15 cellular contexts compared by ENCODE assay signal in the genomic region with DNA sequence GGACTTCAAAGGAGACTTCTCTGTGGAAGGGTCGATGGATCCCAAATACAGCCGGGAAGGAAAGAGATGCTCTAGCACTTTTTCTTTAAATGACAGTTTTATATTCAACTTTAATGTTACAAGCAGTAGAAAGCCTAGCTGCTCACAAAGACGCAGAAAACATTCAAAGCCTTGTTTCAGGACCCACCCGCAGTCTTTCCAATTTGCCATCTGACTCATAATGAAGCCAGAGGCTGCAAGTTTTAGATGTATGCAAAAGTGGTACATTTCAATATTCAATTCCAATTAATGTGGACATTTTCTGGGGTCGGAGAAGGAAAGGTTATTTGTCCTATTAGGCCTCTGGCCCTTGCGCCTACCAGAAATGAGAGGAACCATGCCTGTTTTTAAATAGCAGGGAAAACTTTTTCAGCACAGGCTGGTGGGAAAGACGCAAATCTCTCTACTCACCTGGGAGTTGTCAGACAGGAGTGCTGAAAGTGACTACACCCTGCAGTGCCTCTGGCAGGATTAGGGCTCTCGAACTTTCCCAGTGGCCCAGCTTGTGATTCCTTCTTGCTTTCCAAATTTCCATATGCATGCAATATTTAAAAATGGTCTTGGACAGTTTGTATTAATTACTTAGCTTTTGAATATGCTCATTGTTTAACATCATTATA.
A peak's percentile ranks its signal among the peaks of the same experiment; 100 is the strongest.
DNase-seq lines count a peak whose midpoint lies in the region; ATAC-seq and TF ChIP-seq lines count a peak whose summit lies in the region.
"Had no signal": no experiment of that assay in that cellular context is flagged by ENCODE, and none has a peak within 500 bp of the region (broad histone marks: within the 10 kb centered on the region; RNA-seq: fewer than 3 reads in every experiment).

No MANE protein-coding gene starts in this region.

- no peaks in the 10 kb centered on the region for H3K9me3 Mint-ChIP-seq in activated naive CD4-positive, alpha-beta T cell treated with anti-CD3 and anti-CD28 coated beads for 36 hours
- no peaks in the 10 kb centered on the region for H3K9me3 Mint-ChIP-seq in natural killer cell
- H3K9me3 Mint-ChIP-seq: stimulated activated naive CD8-positive, alpha-beta T cell treated with anti-CD3 and anti-CD28 coated beads, Interleukin-15, Interleukin-2, amounts not matched to agents 100 ng/mL and 50 ng/mL, for 24 hours had no signal

- peak; percentile 12 for DNase-seq in activated naive CD4-positive, alpha-beta T cell treated with anti-CD3 and anti-CD28 coated beads for 36 hours
- no peak for DNase-seq in activated naive CD4-positive, alpha-beta T cell (lab: John Stamatoyannopoulos, UW)
- DNase-seq in HT-29 (ENCODE audit: low spot score) (peak; percentile 54), thoracic aorta (ENCODE audit: low spot score) (no peak), natural killer cell (no peak), lower leg skin (ENCODE audit: low spot score in 2 of 2) (no peak), NCI-H524 (lab: John Stamatoyannopoulos, UW) (no peak)
- DNase-seq: ACHN, COR-L47, GF-D8, NCI-H1105, SW 1271 had no signal

- H3K4me1 ChIP-seq in thoracic aorta (ENCODE audit: control insufficient read depth in 1 of 2, low read depth in 2 of 2): peaks cover 13 to 66% of the 10 kb centered on the region in 2 donors

- peak overlapping the region; percentile 70 to 73 for H3K27ac ChIP-seq in thoracic aorta

- no peaks in the 10 kb centered on the region for H3K36me3 ChIP-seq in thoracic aorta

- H3K4me3 ChIP-seq in thoracic aorta (no peak overlapping the region), lower leg skin (ENCODE audit: low read depth, poor library complexity, severe bottlenecking) (no peak overlapping the region)

- H3K27me3 Mint-ChIP-seq in activated naive CD4-positive, alpha-beta T cell treated with anti-CD3 and anti-CD28 coated beads for 36 hours (ENCODE audit: low read depth): peaks cover 2% of the 10 kb centered on the region
- H3K27me3 Mint-ChIP-seq in natural killer cell (ENCODE audit: low read depth in 2 of 2): peaks cover 2 to 17% of the 10 kb centered on the region in 2 donors

- H3K9me3 ChIP-seq in thoracic aorta: no peaks in the 10 kb centered on the region

- ATAC-seq in esophagus mucosa (peak; percentile 80), thoracic aorta (ENCODE audit: insufficient number of reproducible peaks, low FRiP score, low read depth) (no peak), natural killer cell (no peak)
- ATAC-seq: activated CD4-positive, CD25-positive, alpha-beta regulatory T cell treated with anti-CD3 and anti-CD28 coated beads, Interleukin-2, amount 50 U/mL, for 24 hours had no signal

- intact Hi-C loops in activated naive CD4-positive, alpha-beta T cell treated with anti-CD3 and anti-CD28 coated beads for 36 hours (cut with micrococcal nuclease): no loop called here
- intact Hi-C loops in natural killer cell (cut with micrococcal nuclease) (no loop called here), lower leg skin (cut with DNase I; ENCODE audit: low total_unique reads) (no loop called here)

- no peaks in the 10 kb centered on the region for H3K27me3 ChIP-seq in thoracic aorta (replicated peaks; ENCODE audit: insufficient read depth)

- no peak overlapping the region for H3K27ac Mint-ChIP-seq in activated naive CD4-positive, alpha-beta T cell treated with anti-CD3 and anti-CD28 coated beads for 36 hours
- no peak overlapping the region for H3K27ac Mint-ChIP-seq in natural killer cell
- H3K27ac Mint-ChIP-seq: stimulated activated naive CD8-positive, alpha-beta T cell treated with anti-CD3 and anti-CD28 coated beads, Interleukin-15, Interleukin-2, amounts not matched to agents 100 ng/mL and 50 ng/mL, for 24 hours had no signal

- TF ChIP-seq CTCF in thoracic aorta (IDR thresholded peaks at IDR 0.05) (no peak), natural killer cell (IDR thresholded peaks at IDR 0.05) (no peak), lower leg skin (IDR thresholded peaks at IDR 0.05) (no peak)

- H3K4me1 Mint-ChIP-seq in activated naive CD4-positive, alpha-beta T cell treated with anti-CD3 and anti-CD28 coated beads for 36 hours (ENCODE audit: low read depth): peaks cover 21% of the 10 kb centered on the region
- H3K4me1 Mint-ChIP-seq in natural killer cell: peaks cover 0 to 7% of the 10 kb centered on the region in 2 donors

- 39% methylated on average over 8 of the region's 8 CpGs for WGBS in lower leg skin, 2 donors

- CTCF ChIA-PET in activated naive CD4-positive, alpha-beta T cell treated with anti-CD3 and anti-CD28 coated beads for 36 hours (lab: Charles Lee): interaction anchor here (0.6 kb wide), 1 partner anchor 34 kb away, joined by 3 read pairs; no protein-coding TSS in a partner anchor

- H3K36me3 Mint-ChIP-seq in activated naive CD4-positive, alpha-beta T cell treated with anti-CD3 and anti-CD28 coated beads for 36 hours (ENCODE audit: low read depth): no peaks in the 10 kb centered on the region
- no peaks in the 10 kb centered on the region for H3K36me3 Mint-ChIP-seq in natural killer cell

- no peak overlapping the region for H3K4me3 Mint-ChIP-seq in activated naive CD4-positive, alpha-beta T cell treated with anti-CD3 and anti-CD28 coated beads for 36 hours
- H3K4me3 Mint-ChIP-seq in natural killer cell: no peak overlapping the region
- H3K4me3 Mint-ChIP-seq: stimulated activated naive CD8-positive, alpha-beta T cell treated with anti-CD3 and anti-CD28 coated beads, Interleukin-15, Interleukin-2, amounts not matched to agents 100 ng/mL and 50 ng/mL, for 24 hours had no signal

- TF ChIP-seq POLR2A in lower leg skin (IDR thresholded peaks at IDR 0.05): no peak

Comparison
In these comparisons a context has a peak if more than half of its experiments do, and no peak if none do; other contexts are left out.
1. DNase-seq: peak in activated naive CD4-positive, alpha-beta T cell treated with anti-CD3 and anti-CD28 coated beads for 36 hours (single experiment) and HT-29 (single experiment); none in activated naive CD4-positive, alpha-beta T cell (0 of 4), thoracic aorta (single experiment), natural killer cell (single experiment), lower leg skin (0 of 2) and NCI-H524 (0 of 2).